18 cellular contexts compared by ENCODE assay signal in genomic region chr4:145213245-145213644, GRCh38.
"Had no signal": no experiment of that assay in that cellular context is flagged by ENCODE, and none has a peak within 500 bp of the region (broad histone marks: within the 10 kb centered on the region; RNA-seq: fewer than 3 reads in every experiment).

No MANE protein-coding gene starts in this region.

- H3K27ac Mint-ChIP-seq: endodermal cell; naive thymus-derived CD8-positive, alpha-beta T cell; type B pancreatic cell had no signal

- H3K4me1 Mint-ChIP-seq: naive thymus-derived CD8-positive, alpha-beta T cell had no signal

- H3K9me3 Mint-ChIP-seq: endodermal cell; naive thymus-derived CD8-positive, alpha-beta T cell; type B pancreatic cell had no signal

- DNase-seq: effector CD4-positive, alpha-beta T cell; endodermal cell; erythroblast; foreskin melanocyte; heart left ventricle; hippocampal formation; mammary epithelial cell; mucosa of descending colon; naive thymus-derived CD8-positive, alpha-beta T cell; psoas muscle; retina; right lobe of liver; spleen; stimulated activated CD4-positive, alpha-beta T cell treated with anti-CD3 and anti-CD28 coated beads, Interleukin-2, amount 100 ng/mL, for 24 hours; stimulated activated CD4-positive, alpha-beta T cell treated with anti-CD3 and anti-CD28 coated beads, Interleukin-4, amount 100 ng/mL, for 4 hours; stimulated activated naive CD4-positive, alpha-beta T cell; thyroid gland had no signal

- H3K27me3 Mint-ChIP-seq: type B pancreatic cell had no signal

- H3K4me3 Mint-ChIP-seq: endodermal cell; naive thymus-derived CD8-positive, alpha-beta T cell; type B pancreatic cell had no signal

- ATAC-seq: heart left ventricle; mucosa of descending colon; naive thymus-derived CD8-positive, alpha-beta T cell; psoas muscle; right lobe of liver had no signal

- H3K36me3 Mint-ChIP-seq: naive thymus-derived CD8-positive, alpha-beta T cell; type B pancreatic cell had no signal
